Comparison of ENCODE assay signal across 24 cellular contexts in genomic region chr20:54029176-54029575, GRCh38. TPM values are rescaled to one million over a fixed set of nuclear protein-coding genes. Genes with fewer than 3 reads are reported as not detected.
"Had no signal": no experiment of that assay in that cellular context is flagged by ENCODE, and none has a peak within 500 bp of the region (broad histone marks: within the 10 kb centered on the region; RNA-seq: fewer than 3 reads in every experiment).

No MANE protein-coding gene starts in this region.

- H3K4me3 ChIP-seq: breast epithelium, heart left ventricle, left ventricle myocardium inferior, sigmoid colon, spleen, thyroid gland had no signal

- H3K4me1 Mint-ChIP-seq: activated CD4-positive, alpha-beta T cell treated with anti-CD3 and anti-CD28 coated beads, Interleukin-2, amount 10 ng/mL, durations not matched to agents 24 days and 14 days; activated naive CD4-positive, alpha-beta T cell treated with anti-CD3 and anti-CD28 coated beads, Interleukin-2, amount 10 ng/mL, durations not matched to agents 7 days and 5 days; natural killer cell; stimulated activated memory B cell treated with anti-CD40 and anti-IgM and Interleukin-4, amounts not matched to agents 10 μg/mL and 1 μg/mL and 100 μg/mL, for 72 hours had no signal

- H3K9ac ChIP-seq: parathyroid adenoma, SK-N-SH had no signal

- ATAC-seq: activated CD8-positive, alpha-beta T cell treated with anti-CD3 and anti-CD28 coated beads, Interleukin-2, amount 10 ng/mL, durations not matched to agents 7 days and 5 days; heart left ventricle; natural killer cell; stimulated activated memory B cell treated with anti-CD40 and anti-IgM and Interleukin-4, amounts not matched to agents 10 μg/mL and 1 μg/mL and 100 μg/mL, for 72 hours had no signal

- H3K9me3 Mint-ChIP-seq: stimulated activated memory B cell treated with anti-CD40 and anti-IgM and Interleukin-4, amounts not matched to agents 10 μg/mL and 1 μg/mL and 100 μg/mL, for 72 hours had no signal

- H2AFZ ChIP-seq: parathyroid adenoma had no signal

- H3K9me3 ChIP-seq: breast epithelium, neutrophil, sigmoid colon, SK-N-SH, thyroid gland had no signal

- H3K4me2 ChIP-seq: SK-N-SH had no signal

- H3K36me3 ChIP-seq: breast epithelium, heart left ventricle, left ventricle myocardium inferior, neutrophil, sigmoid colon, spleen, thyroid gland had no signal

- H3K36me3 Mint-ChIP-seq: activated naive CD4-positive, alpha-beta T cell treated with anti-CD3 and anti-CD28 coated beads, Interleukin-2, amount 10 ng/mL, durations not matched to agents 7 days and 5 days had no signal

- DNase-seq: activated CD4-positive, alpha-beta T cell treated with anti-CD3 and anti-CD28 coated beads, Interleukin-2, amount 10 ng/mL, durations not matched to agents 24 days and 14 days; activated CD8-positive, alpha-beta memory T cell treated with anti-CD3 and anti-CD28 coated beads, Interleukin-2, amount 50 U/mL, for 4 hours; activated CD8-positive, alpha-beta T cell treated with anti-CD3 and anti-CD28 coated beads, Interleukin-2, amount 10 ng/mL, durations not matched to agents 7 days and 5 days; activated effector memory CD4-positive, alpha-beta T cell treated with Interleukin-2 at 50 U/mL for 16 hours; activated naive CD4-positive, alpha-beta T cell treated with anti-CD3 and anti-CD28 coated beads, Interleukin-2, amount 10 ng/mL, durations not matched to agents 7 days and 5 days; activated T-cell treated with anti-CD3 and anti-CD28 coated beads, Interleukin-2, amount 50 U/mL, for 48 hours; cerebellar nuclear complex; heart left ventricle; left ventricle myocardium inferior; mammary epithelial cell; natural killer cell; sigmoid colon; SK-N-SH; spleen; stimulated activated CD4-positive, alpha-beta T cell treated with anti-CD3 and anti-CD28 coated beads, Interleukin-4, amount 100 ng/mL, for 4 hours; T-helper 1 cell; T-helper 9 cell; thyroid gland had no signal

- H3K27ac Mint-ChIP-seq: activated CD4-positive, alpha-beta T cell treated with anti-CD3 and anti-CD28 coated beads, Interleukin-2, amount 10 ng/mL, durations not matched to agents 24 days and 14 days; activated CD8-positive, alpha-beta T cell treated with anti-CD3 and anti-CD28 coated beads, Interleukin-2, amount 10 ng/mL, durations not matched to agents 7 days and 5 days; activated naive CD4-positive, alpha-beta T cell treated with anti-CD3 and anti-CD28 coated beads, Interleukin-2, amount 10 ng/mL, durations not matched to agents 7 days and 5 days; dendritic cell treated with granulocyte-macrophage colony-stimulating factor and Interleukin-4, amounts not matched to agents 40 ng/mL and 50 ng/mL, for 4 days; natural killer cell; stimulated activated memory B cell treated with anti-CD40 and anti-IgM and Interleukin-4, amounts not matched to agents 10 μg/mL and 1 μg/mL and 100 μg/mL, for 72 hours had no signal

- H3K27ac ChIP-seq: breast epithelium, heart left ventricle, left ventricle myocardium inferior, neutrophil, parathyroid adenoma, sigmoid colon, spleen, thyroid gland had no signal

- H3K79me2 ChIP-seq: parathyroid adenoma had no signal

- H3K4me3 Mint-ChIP-seq: activated CD4-positive, alpha-beta T cell treated with anti-CD3 and anti-CD28 coated beads, Interleukin-2, amount 10 ng/mL, durations not matched to agents 24 days and 14 days; activated CD8-positive, alpha-beta T cell treated with anti-CD3 and anti-CD28 coated beads, Interleukin-2, amount 10 ng/mL, durations not matched to agents 7 days and 5 days; activated naive CD4-positive, alpha-beta T cell treated with anti-CD3 and anti-CD28 coated beads, Interleukin-2, amount 10 ng/mL, durations not matched to agents 7 days and 5 days; dendritic cell treated with granulocyte-macrophage colony-stimulating factor and Interleukin-4, amounts not matched to agents 40 ng/mL and 50 ng/mL, for 4 days; natural killer cell; stimulated activated memory B cell treated with anti-CD40 and anti-IgM and Interleukin-4, amounts not matched to agents 10 μg/mL and 1 μg/mL and 100 μg/mL, for 72 hours had no signal

- H3K27me3 ChIP-seq: breast epithelium, neutrophil, sigmoid colon, thyroid gland had no signal

- H3K4me1 ChIP-seq: breast epithelium, heart left ventricle, left ventricle myocardium inferior, parathyroid adenoma, thyroid gland had no signal

- H3K27me3 Mint-ChIP-seq: dendritic cell treated with granulocyte-macrophage colony-stimulating factor and Interleukin-4, amounts not matched to agents 40 ng/mL and 50 ng/mL, for 4 days; stimulated activated memory B cell treated with anti-CD40 and anti-IgM and Interleukin-4, amounts not matched to agents 10 μg/mL and 1 μg/mL and 100 μg/mL, for 72 hours had no signal

RNA-seq across cellular contexts. Expression of gene BCAS1, which starts 41.2 kb away (rescaled TPM):
- total RNA-seq: activated CD4-positive, alpha-beta T cell treated with anti-CD3 and anti-CD28 coated beads, Interleukin-2, amount 10 ng/mL, durations not matched to agents 24 days and 14 days; activated CD8-positive, alpha-beta T cell treated with anti-CD3 and anti-CD28 coated beads, Interleukin-2, amount 10 ng/mL, durations not matched to agents 7 days and 5 days; astrocyte; heart left ventricle; left ventricle myocardium inferior; mammary epithelial cell had no signal
- polyA plus RNA-seq: heart left ventricle, mammary epithelial cell, SK-N-SH had no signal
